Comparison of ENCODE assay signal across 9 cellular contexts in genomic region chr12:14955876-14956811, GRCh38. TPM values are rescaled to one million over a fixed set of nuclear protein-coding genes. Genes with fewer than 3 reads are reported as not detected.
A peak's percentile ranks its signal among the peaks of the same experiment; 100 is the strongest.
DNase-seq lines count a peak whose midpoint lies in the region; ATAC-seq and TF ChIP-seq lines count a peak whose summit lies in the region.
"Had no signal": no experiment of that assay in that cellular context is flagged by ENCODE, and none has a peak within 500 bp of the region (broad histone marks: within the 10 kb centered on the region; RNA-seq: fewer than 3 reads in every experiment).

No MANE protein-coding gene starts in this region.

- peak; percentile 79 for DNase-seq in CD14-positive monocyte (ENCODE audit: low spot score)
- DNase-seq in activated T-helper 2 cell treated with anti-CD3 and anti-CD28 coated beads, Interferon-gamma antibody, Interleukin-2, Interleukin-4, amounts not matched to agents 10 μg/mL and 5 μg/mL and 100 μg/mL, durations not matched to agents 14 hours and 24 hours and 36 hours (ENCODE audit: low spot score) = no peak
- DNase-seq in H4 (ENCODE audit: low spot score) = no peak
- no peak for DNase-seq in dorsolateral prefrontal cortex
- DNase-seq in COLO668 (lab: John Stamatoyannopoulos, UW; ENCODE audit: unreplicated experiment) = no peak

- no peak for TF ChIP-seq CTCF in CD14-positive monocyte (IDR thresholded peaks at IDR 0.05)
- TF ChIP-seq CTCF in dorsolateral prefrontal cortex (IDR thresholded peaks at IDR 0.05 in 54 of 56, conservative IDR thresholded peaks at IDR 0.05 in 2 of 56; ENCODE audit: low read depth in 1 of 56, partially characterized antibody in 56 of 56) = no peak

- H3K4me1 Mint-ChIP-seq in CD14-positive monocyte = peaks cover 87% of the 10 kb centered on the region
- H3K4me1 Mint-ChIP-seq in activated T-helper 2 cell treated with anti-CD3 and anti-CD28 coated beads, Interferon-gamma antibody, Interleukin-2, Interleukin-4, amounts not matched to agents 10 μg/mL and 5 μg/mL and 100 μg/mL, durations not matched to agents 14 hours and 24 hours and 36 hours (ENCODE audit: low read depth) = peaks cover 63% of the 10 kb centered on the region
- H3K4me1 Mint-ChIP-seq in stimulated activated naive CD8-positive, alpha-beta T cell treated with anti-CD3 and anti-CD28 coated beads, Interleukin-15, Interleukin-2, amounts not matched to agents 100 ng/mL and 50 ng/mL, for 24 hours (ENCODE audit: low read depth) = peaks cover 87% of the 10 kb centered on the region

- intact Hi-C loops in CD14-positive monocyte (cut with micrococcal nuclease) (loop anchor here in 1 of 2 donors (10.0 kb wide), 2 partner anchors 391 to 749 kb away; partner anchors contain the start of gene PLBD1), dorsolateral prefrontal cortex (cut with DNase I) (no loop called here)
- intact Hi-C loops in activated T-helper 2 cell treated with anti-CD3 and anti-CD28 coated beads, Interferon-gamma antibody, Interleukin-2, Interleukin-4, amounts not matched to agents 10 μg/mL and 5 μg/mL and 100 μg/mL, durations not matched to agents 14 hours and 24 hours and 36 hours (cut with micrococcal nuclease) = no loop called here

- no peaks in the 10 kb centered on the region for H3K27me3 Mint-ChIP-seq in CD14-positive monocyte (ENCODE audit: low read depth in 3 of 3)
- H3K27me3 Mint-ChIP-seq in activated T-helper 2 cell treated with anti-CD3 and anti-CD28 coated beads, Interferon-gamma antibody, Interleukin-2, Interleukin-4, amounts not matched to agents 10 μg/mL and 5 μg/mL and 100 μg/mL, durations not matched to agents 14 hours and 24 hours and 36 hours (ENCODE audit: low read depth) = no peaks in the 10 kb centered on the region
- no peaks in the 10 kb centered on the region for H3K27me3 Mint-ChIP-seq in stimulated activated naive CD8-positive, alpha-beta T cell treated with anti-CD3 and anti-CD28 coated beads, Interleukin-15, Interleukin-2, amounts not matched to agents 100 ng/mL and 50 ng/mL, for 24 hours

- peaks cover 0 to 5% (median 0%) of the 10 kb centered on the region in 7 donors for H3K9me3 Mint-ChIP-seq in CD14-positive monocyte
- H3K9me3 Mint-ChIP-seq in activated T-helper 2 cell treated with anti-CD3 and anti-CD28 coated beads, Interferon-gamma antibody, Interleukin-2, Interleukin-4, amounts not matched to agents 10 μg/mL and 5 μg/mL and 100 μg/mL, durations not matched to agents 14 hours and 24 hours and 36 hours = no peaks in the 10 kb centered on the region
- H3K9me3 Mint-ChIP-seq in stimulated activated naive CD8-positive, alpha-beta T cell treated with anti-CD3 and anti-CD28 coated beads, Interleukin-15, Interleukin-2, amounts not matched to agents 100 ng/mL and 50 ng/mL, for 24 hours = no peaks in the 10 kb centered on the region

- ATAC-seq in GM19397 (IDR thresholded peaks at IDR 0.05; ENCODE audit: unreplicated experiment) = peak; percentile 32
- peak; percentile 17 for ATAC-seq in HG03520 (IDR thresholded peaks at IDR 0.05; ENCODE audit: unreplicated experiment)

- peaks cover 16 to 33% of the 10 kb centered on the region in 2 donors for H3K36me3 Mint-ChIP-seq in CD14-positive monocyte
- peaks cover 63% of the 10 kb centered on the region for H3K36me3 Mint-ChIP-seq in activated T-helper 2 cell treated with anti-CD3 and anti-CD28 coated beads, Interferon-gamma antibody, Interleukin-2, Interleukin-4, amounts not matched to agents 10 μg/mL and 5 μg/mL and 100 μg/mL, durations not matched to agents 14 hours and 24 hours and 36 hours (ENCODE audit: low read depth)
- H3K36me3 Mint-ChIP-seq in stimulated activated naive CD8-positive, alpha-beta T cell treated with anti-CD3 and anti-CD28 coated beads, Interleukin-15, Interleukin-2, amounts not matched to agents 100 ng/mL and 50 ng/mL, for 24 hours (ENCODE audit: low read depth) = peaks cover 47% of the 10 kb centered on the region

- peak overlapping the region; percentile 85 to 99 (median 97) for H3K27ac Mint-ChIP-seq in CD14-positive monocyte
- peak overlapping the region; percentile 97 for H3K27ac Mint-ChIP-seq in activated T-helper 2 cell treated with anti-CD3 and anti-CD28 coated beads, Interferon-gamma antibody, Interleukin-2, Interleukin-4, amounts not matched to agents 10 μg/mL and 5 μg/mL and 100 μg/mL, durations not matched to agents 14 hours and 24 hours and 36 hours
- H3K27ac Mint-ChIP-seq in stimulated activated naive CD8-positive, alpha-beta T cell treated with anti-CD3 and anti-CD28 coated beads, Interleukin-15, Interleukin-2, amounts not matched to agents 100 ng/mL and 50 ng/mL, for 24 hours = peak overlapping the region; percentile 99

- H3K4me3 Mint-ChIP-seq in CD14-positive monocyte = peak overlapping the region; percentile 4 to 26
- H3K4me3 Mint-ChIP-seq in activated T-helper 2 cell treated with anti-CD3 and anti-CD28 coated beads, Interferon-gamma antibody, Interleukin-2, Interleukin-4, amounts not matched to agents 10 μg/mL and 5 μg/mL and 100 μg/mL, durations not matched to agents 14 hours and 24 hours and 36 hours (ENCODE audit: low read depth) = peak overlapping the region; percentile 96
- peak overlapping the region; percentile 99 for H3K4me3 Mint-ChIP-seq in stimulated activated naive CD8-positive, alpha-beta T cell treated with anti-CD3 and anti-CD28 coated beads, Interleukin-15, Interleukin-2, amounts not matched to agents 100 ng/mL and 50 ng/mL, for 24 hours

- H3K27ac ChIP-seq in dorsolateral prefrontal cortex = peak overlapping the region in 5 of 59 donors; percentile 5 to 40 (median 23)

- H3K27me3 ChIP-seq in dorsolateral prefrontal cortex = no peaks in the 10 kb centered on the region

- H3K4me3 ChIP-seq in dorsolateral prefrontal cortex = peak overlapping the region in 1 of 59 donors; percentile 8

RNA-seq across cellular contexts. Expression of gene ARHGDIB, which starts 5.3 kb away (rescaled TPM):
- 1,000 to 10,000 TPM; 1,854 to 2,228 TPM for polyA plus RNA-seq in CD14-positive monocyte
- total RNA-seq in activated T-helper 2 cell treated with anti-CD3 and anti-CD28 coated beads, Interferon-gamma antibody, Interleukin-2, Interleukin-4, amounts not matched to agents 10 μg/mL and 5 μg/mL and 100 μg/mL, durations not matched to agents 14 hours and 24 hours and 36 hours = 535 and 561 TPM in 2 replicates
- total RNA-seq in H4 (2014; rRNA removed; shearing (Covaris generic)) = 5.8 and 15.1 TPM in 2 replicates
- total RNA-seq in dorsolateral prefrontal cortex = 10 to 100 TPM in 119 of 120 experiments, 1 to 10 TPM in 1; 7.4 to 82.4 (median 22.5) TPM

RNA-seq across cellular contexts. Expression of gene PDE6H, which starts 16.7 kb away (rescaled TPM):
- under 1 TPM in 1 of 2 donors, not detected in 1; 0.33 TPM for polyA plus RNA-seq in CD14-positive monocyte
- total RNA-seq in activated T-helper 2 cell treated with anti-CD3 and anti-CD28 coated beads, Interferon-gamma antibody, Interleukin-2, Interleukin-4, amounts not matched to agents 10 μg/mL and 5 μg/mL and 100 μg/mL, durations not matched to agents 14 hours and 24 hours and 36 hours = not detected in 2 replicates
- total RNA-seq in H4 (2014; rRNA removed; shearing (Covaris generic)) = not detected in 2 replicates
- total RNA-seq in dorsolateral prefrontal cortex = 1 to 10 TPM in 47 of 120 experiments, under 1 TPM in 33, not detected in 40; 0.43 to 2.7 (median 1.2) TPM
- total RNA-seq: lung microvascular endothelial cell had no signal

RNA-seq across cellular contexts. Expression of gene ERP27, which starts 17.8 kb away (rescaled TPM):
- 1 to 10 TPM; 2.5 TPM for polyA plus RNA-seq in CD14-positive monocyte
- 3.2 and 4.7 TPM in 2 replicates for total RNA-seq in activated T-helper 2 cell treated with anti-CD3 and anti-CD28 coated beads, Interferon-gamma antibody, Interleukin-2, Interleukin-4, amounts not matched to agents 10 μg/mL and 5 μg/mL and 100 μg/mL, durations not matched to agents 14 hours and 24 hours and 36 hours
- not detected in 2 replicates for total RNA-seq in H4 (2014; rRNA removed; shearing (Covaris generic))
- under 1 TPM in 22 of 120 experiments, not detected in 98; 0.19 to 0.83 (median 0.38) TPM for total RNA-seq in dorsolateral prefrontal cortex
- total RNA-seq: lung microvascular endothelial cell had no signal

Comparison
In these comparisons a context has a peak if more than half of its experiments do, and no peak if none do; other contexts are left out.
1. H3K4me3 Mint-ChIP-seq: peak in every context shown above with its lines; median percentile 99 in stimulated activated naive CD8-positive, alpha-beta T cell treated with anti-CD3 and anti-CD28 coated beads, Interleukin-15, Interleukin-2, amounts not matched to agents 100 ng/mL and 50 ng/mL, for 24 hours; 96 in activated T-helper 2 cell treated with anti-CD3 and anti-CD28 coated beads, Interferon-gamma antibody, Interleukin-2, Interleukin-4, amounts not matched to agents 10 μg/mL and 5 μg/mL and 100 μg/mL, durations not matched to agents 14 hours and 24 hours and 36 hours; 15 in CD14-positive monocyte.